In the genomic region with DNA sequence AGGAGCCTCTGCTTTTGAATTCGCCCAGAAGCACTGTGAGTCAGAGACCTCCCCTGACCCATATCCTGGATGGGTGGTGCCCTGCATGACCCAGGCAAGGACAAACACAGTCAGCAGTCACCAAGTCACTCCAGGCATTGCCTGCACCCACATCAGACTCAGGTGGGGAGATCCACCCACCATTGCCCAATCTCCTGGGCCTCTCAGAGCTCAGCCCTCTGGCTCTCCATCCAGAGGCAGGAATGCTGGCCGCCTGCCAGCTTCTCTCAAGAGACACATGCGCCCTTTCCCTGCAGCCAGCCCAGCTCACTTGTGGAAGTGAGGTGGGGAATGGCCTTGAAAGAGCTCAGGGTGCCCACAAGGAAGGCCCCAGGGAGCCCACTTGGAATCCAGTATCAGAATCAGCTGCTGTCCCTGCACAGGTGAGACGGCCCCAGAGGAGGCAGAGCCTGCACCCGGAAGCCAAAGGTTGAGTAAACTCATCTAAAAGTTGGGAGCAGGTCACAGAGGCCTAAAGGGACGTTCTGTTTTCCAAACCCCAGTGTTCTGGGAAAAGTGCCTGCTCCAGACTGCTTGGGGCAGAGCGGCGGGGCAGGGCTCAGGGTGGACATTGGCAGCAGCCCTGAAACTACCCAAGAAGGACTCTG, we compare ENCODE assay signal across 8 cellular contexts.
DNase-seq lines count a peak whose midpoint lies in the region; ATAC-seq and TF ChIP-seq lines count a peak whose summit lies in the region.

No MANE protein-coding gene starts in this region.

- no peak for TF ChIP-seq RAD21 in IMR-90 (IDR thresholded peaks at IDR 0.05; ENCODE audit: low read length)

- H3K4me3 ChIP-seq in IMR-90 (ENCODE audit: insufficient read depth, low read depth, low read length) (no peak overlapping the region), heart left ventricle (no peak overlapping the region), spleen (no peak overlapping the region)

- no peak overlapping the region for H2AK5ac ChIP-seq in IMR-90 (ENCODE audit: low read depth, low read length)

- no peak overlapping the region for H2BK15ac ChIP-seq in IMR-90 (ENCODE audit: low read depth, low read length)

- H2BK5ac ChIP-seq in IMR-90 (ENCODE audit: low read depth, low read length, poor library complexity, severe bottlenecking), result no peak overlapping the region

- no peak overlapping the region for H4K91ac ChIP-seq in IMR-90 (ENCODE audit: insufficient read depth, low read depth, low read length)

- H3K4me2 ChIP-seq in IMR-90 (ENCODE audit: low read depth, low read length), result no peak overlapping the region

- no TSS peak for BruUV-seq in IMR-90 (replicated peaks; lab: Mats Ljungman, UMichigan)

- CTCF ChIA-PET in IMR-90 (lab: Yijun Ruan, JAX), result no interaction called here
- CTCF ChIA-PET in activated CD8-positive, alpha-beta T cell treated with anti-CD3 and anti-CD28 coated beads, Interleukin-2, amount 10 ng/mL, durations not matched to agents 7 days and 5 days (lab: Charles Lee), result no interaction called here

- H2AK9ac ChIP-seq in IMR-90 (replicated peaks; ENCODE audit: low read depth, low read length, poor library complexity), result peak overlapping the region; percentile 85

- H3K4me3 Mint-ChIP-seq in activated CD8-positive, alpha-beta T cell treated with anti-CD3 and anti-CD28 coated beads, Interleukin-2, amount 10 ng/mL, durations not matched to agents 7 days and 5 days, result no peak overlapping the region

- H3K27me3 ChIP-seq in IMR-90 (ENCODE audit: control insufficient read depth, insufficient read depth, low read length) (no peaks in the 10 kb centered on the region; the same call in 1 of the 2 replicates), heart left ventricle (no peaks in the 10 kb centered on the region), spleen (replicated peaks in 1 of 7) (no peaks in the 10 kb centered on the region)

- H3K4me1 Mint-ChIP-seq in activated CD8-positive, alpha-beta T cell treated with anti-CD3 and anti-CD28 coated beads, Interleukin-2, amount 10 ng/mL, durations not matched to agents 7 days and 5 days (ENCODE audit: low read depth), result peaks cover 47% of the 10 kb centered on the region

- no peak overlapping the region for H3K27ac ChIP-seq in IMR-90 (ENCODE audit: insufficient read depth, low read length)
- H3K27ac ChIP-seq in heart left ventricle, result peak overlapping the region in 10 of 12 donors; percentile 10 to 77 (median 37)
- peak overlapping the region in 3 of 8 donors; percentile 4 to 16 (median 7) for H3K27ac ChIP-seq in spleen

- no peaks in the 10 kb centered on the region for H3K36me3 ChIP-seq in IMR-90 (ENCODE audit: control insufficient read depth, insufficient read depth, low read length)
- H3K36me3 ChIP-seq in heart left ventricle, result peaks cover 0 to 78% (median 4%) of the 10 kb centered on the region in 9 donors
- peaks cover 0 to 100% (median 64%) of the 10 kb centered on the region in 6 donors for H3K36me3 ChIP-seq in spleen

- ATAC-seq in IMR-90 (ENCODE audit: low read depth), result peak; percentile 67
- ATAC-seq in activated CD8-positive, alpha-beta T cell treated with anti-CD3 and anti-CD28 coated beads, Interleukin-2, amount 10 ng/mL, durations not matched to agents 7 days and 5 days, result no peak
- peak; percentile 88 to 96 (median 94) for ATAC-seq in heart left ventricle

- H2AFZ ChIP-seq in IMR-90 (replicated peaks; ENCODE audit: low read length, poor library complexity), result peak overlapping the region; percentile 51

- H4K20me1 ChIP-seq in IMR-90 (ENCODE audit: insufficient read depth, low read length), result no peaks in the 10 kb centered on the region

- H2BK120ac ChIP-seq in IMR-90 (ENCODE audit: low read depth, low read length), result no peak overlapping the region

- no peaks in the 10 kb centered on the region for H3K79me1 ChIP-seq in IMR-90 (ENCODE audit: low read depth in 1 of 2, low read length in 2 of 2)

- peaks cover 75% of the 10 kb centered on the region for H3K36me3 Mint-ChIP-seq in activated CD8-positive, alpha-beta T cell treated with anti-CD3 and anti-CD28 coated beads, Interleukin-2, amount 10 ng/mL, durations not matched to agents 7 days and 5 days (ENCODE audit: low read depth)

- H3K23ac ChIP-seq in IMR-90 (ENCODE audit: low read depth, low read length), result no peak overlapping the region

- H3K9me1 ChIP-seq in IMR-90 (ENCODE audit: insufficient read depth, low read length), result peaks cover 8% of the 10 kb centered on the region; the same call in 1 of the 2 replicates

- no peak overlapping the region for H3K4ac ChIP-seq in IMR-90 (ENCODE audit: low read depth, low read length)

- H2BK20ac ChIP-seq in IMR-90 (ENCODE audit: low read depth, low read length), result 0 out of 2 replicates have a peak overlapping the region, but pooled peaks have one; percentile 14

- H3K27ac Mint-ChIP-seq in activated CD8-positive, alpha-beta T cell treated with anti-CD3 and anti-CD28 coated beads, Interleukin-2, amount 10 ng/mL, durations not matched to agents 7 days and 5 days, result peak overlapping the region; percentile 49

- no peak overlapping the region for H4K5ac ChIP-seq in IMR-90 (ENCODE audit: low read depth, low read length)

- H3K18ac ChIP-seq in IMR-90 (ENCODE audit: low read depth, low read length), result no peak overlapping the region

- 40% methylated on average over 3 of the region's 8 CpGs; no CpG with 5 or more reads in 1 of the 2 experiments for WGBS in IMR-90 (ENCODE audit: extremely low coverage in 2 of 2, insufficient read length in 1 of 2), 2 experiments
- 42 to 47% (median 46%) methylated on average over 8 of the region's 8 CpGs for WGBS in heart left ventricle, 4 donors
- 69 to 90% (median 82%) methylated on average over 8 of the region's 8 CpGs for WGBS in spleen, 5 donors

- TF ChIP-seq CTCF in IMR-90 (conservative IDR thresholded peaks at IDR 0.05; ENCODE audit: low read depth, low read length), result no peak
- TF ChIP-seq CTCF in heart left ventricle (IDR thresholded peaks at IDR 0.05), result no peak
- TF ChIP-seq CTCF in spleen (IDR thresholded peaks at IDR 0.05 in 8 of 11, conservative IDR thresholded peaks at IDR 0.05 in 3 of 11), result no peak

- no peak overlapping the region for H3K56ac ChIP-seq in IMR-90 (ENCODE audit: extremely low read depth, insufficient read depth, low read length)

- no peak overlapping the region for H4K8ac ChIP-seq in IMR-90 (ENCODE audit: low read depth in 2 of 2, low read length in 2 of 2)

- in situ Hi-C loops in IMR-90 (cut with MboI; ENCODE audit: low sequenced_read_pairs), result no loop called here

- no peaks in the 10 kb centered on the region for H3K9me3 ChIP-seq in IMR-90 (ENCODE audit: control insufficient read depth, insufficient read depth, low read length)
- H3K9me3 ChIP-seq in heart left ventricle, result no peaks in the 10 kb centered on the region
- H3K9me3 ChIP-seq in spleen, result no peaks in the 10 kb centered on the region

- TF ChIP-seq POLR2A in IMR-90 (IDR thresholded peaks at IDR 0.05; ENCODE audit: low read depth, low read length), result no peak
- TF ChIP-seq POLR2A in heart left ventricle (IDR thresholded peaks at IDR 0.05), result no peak
- TF ChIP-seq POLR2A in spleen (IDR thresholded peaks at IDR 0.05), result no peak

- intact Hi-C loops in IMR-90 (cut with micrococcal nuclease), result no loop called here
- intact Hi-C loops in heart left ventricle (cut with DNase I), result loop anchor here in 1 of 10 donors (5.0 kb wide), 1 partner anchor 109 kb away; no protein-coding TSS in a partner anchor
- intact Hi-C loops in spleen (cut with DNase I; ENCODE audit: low total_unique reads), result no loop called here

- dilution Hi-C loops in IMR-90 (cut with HindIII; ENCODE audit: low sequenced_read_pairs, unreplicated experiment), result no loop called here

- H3K27me3 Mint-ChIP-seq in activated CD8-positive, alpha-beta T cell treated with anti-CD3 and anti-CD28 coated beads, Interleukin-2, amount 10 ng/mL, durations not matched to agents 7 days and 5 days (ENCODE audit: low read depth), result no peaks in the 10 kb centered on the region

- DNase-seq in A172 (ENCODE audit: low spot score) (peak; percentile 72), IMR-90 (peak; percentile 64), heart left ventricle (peak; percentile 78 to 94 (median 87)), spleen (peak; percentile 72), UCSD-AML1 (lab: John Stamatoyannopoulos, UW; ENCODE audit: unreplicated experiment) (no peak)
- no peak for DNase-seq in activated CD8-positive, alpha-beta T cell treated with anti-CD3 and anti-CD28 coated beads, Interleukin-2, amount 10 ng/mL, durations not matched to agents 7 days and 5 days
- DNase-seq in stimulated activated CD4-positive, alpha-beta T cell treated with anti-CD3 and anti-CD28 coated beads, Interleukin-2, amount 100 ng/mL, for 48 hours, result no peak
- no peak for DNase-seq in stimulated activated CD4-positive, alpha-beta T cell treated with anti-CD3 and anti-CD28 coated beads, Interleukin-4, amount 100 ng/mL, for 24 hours

- H3K4me1 ChIP-seq in IMR-90 (ENCODE audit: control insufficient read depth, insufficient read depth, low read length) (no peaks in the 10 kb centered on the region), heart left ventricle (peaks cover 0 to 22% (median 13%) of the 10 kb centered on the region in 12 donors), spleen (peaks cover 1 to 28% (median 14%) of the 10 kb centered on the region in 6 donors)

- H3K9ac ChIP-seq in IMR-90 (ENCODE audit: low read depth, low read length), result no peak overlapping the region

- H3K9me3 Mint-ChIP-seq in activated CD8-positive, alpha-beta T cell treated with anti-CD3 and anti-CD28 coated beads, Interleukin-2, amount 10 ng/mL, durations not matched to agents 7 days and 5 days (ENCODE audit: insufficient read depth), result no peaks in the 10 kb centered on the region

- no peak overlapping the region for H3K14ac ChIP-seq in IMR-90 (replicated peaks; ENCODE audit: low read depth, low read length)

- POLR2A ChIA-PET in IMR-90 (lab: Charles Lee; ENCODE audit: unreplicated experiment), result no interaction called here
- POLR2A ChIA-PET in activated CD8-positive, alpha-beta T cell treated with anti-CD3 and anti-CD28 coated beads, Interleukin-2, amount 10 ng/mL, durations not matched to agents 7 days and 5 days (lab: Charles Lee), result interaction anchor here (1.1 kb wide), 1 partner anchor 10 kb away, joined by 4 read pairs; no protein-coding TSS in a partner anchor

TF ChIP-seq in IMR-90, 13 proteins besides CTCF, POLR2A, EP300 and RAD21:
- peak; percentile 64 for TF ChIP-seq CEBPB (IDR thresholded peaks at IDR 0.05; ENCODE audit: low read depth, low read length)
- TF ChIP-seq MAFK (IDR thresholded peaks at IDR 0.05; ENCODE audit: low read depth, low read length), result no peak
TF ChIP-seq in IMR-90: peak in this region for 1.

Comparison
In these comparisons a context has a peak if more than half of its experiments do, and no peak if none do; other contexts are left out.
1. DNase-seq: peak in A172 (single experiment), IMR-90 (single experiment), heart left ventricle (5 of 5) and spleen (single experiment); none in activated CD8-positive, alpha-beta T cell treated with anti-CD3 and anti-CD28 coated beads, Interleukin-2, amount 10 ng/mL, durations not matched to agents 7 days and 5 days (single experiment), UCSD-AML1 (single experiment), stimulated activated CD4-positive, alpha-beta T cell treated with anti-CD3 and anti-CD28 coated beads, Interleukin-2, amount 100 ng/mL, for 48 hours (0 of 2) and stimulated activated CD4-positive, alpha-beta T cell treated with anti-CD3 and anti-CD28 coated beads, Interleukin-4, amount 100 ng/mL, for 24 hours (single experiment).